ENCODE assay signal across 10 cellular contexts in genomic region chr1:8520483-8520966, GRCh38.
A peak's percentile ranks its signal among the peaks of the same experiment; 100 is the strongest.
DNase-seq lines count a peak whose midpoint lies in the region; ATAC-seq and TF ChIP-seq lines count a peak whose summit lies in the region.
"Had no signal": no experiment of that assay in that cellular context is flagged by ENCODE, and none has a peak within 500 bp of the region (broad histone marks: within the 10 kb centered on the region; RNA-seq: fewer than 3 reads in every experiment).

No MANE protein-coding gene starts in this region.

- peak overlapping the region; percentile 33 for H3K4me3 ChIP-seq in SU-DHL-6 (ENCODE audit: insufficient read depth, low read length, poor library complexity, severe bottlenecking)

- H3K4me1 Mint-ChIP-seq in activated naive CD4-positive, alpha-beta T cell treated with anti-CD3 and anti-CD28 coated beads, Interleukin-2, amount 50 U/mL, for 24 hours, result peaks cover 65% of the 10 kb centered on the region
- H3K4me1 Mint-ChIP-seq in stimulated activated naive B cell treated with anti-CD40 and anti-IgM and Interleukin-4, amounts not matched to agents 10 μg/mL and 1 μg/mL and 100 μg/mL, for 72 hours, result peaks cover 33 to 35% of the 10 kb centered on the region in 2 donors

- H3K36me3 Mint-ChIP-seq in activated naive CD4-positive, alpha-beta T cell treated with anti-CD3 and anti-CD28 coated beads, Interleukin-2, amount 50 U/mL, for 24 hours, result peaks cover 4% of the 10 kb centered on the region
- peaks cover 15 to 40% of the 10 kb centered on the region in 2 donors for H3K36me3 Mint-ChIP-seq in stimulated activated naive B cell treated with anti-CD40 and anti-IgM and Interleukin-4, amounts not matched to agents 10 μg/mL and 1 μg/mL and 100 μg/mL, for 72 hours

- peak overlapping the region; percentile 96 for H3K27ac ChIP-seq in SU-DHL-6 (ENCODE audit: low read depth, low read length)

- H3K9me2 ChIP-seq in SU-DHL-6 (replicated peaks; ENCODE audit: insufficient read depth, low read length), result no peaks in the 10 kb centered on the region

- H3K79me2 ChIP-seq in SU-DHL-6 (ENCODE audit: insufficient read depth, low read length), result peaks cover 92% of the 10 kb centered on the region

- no peaks in the 10 kb centered on the region for H3K36me3 ChIP-seq in SU-DHL-6 (ENCODE audit: low read length)

- H3K4me3 Mint-ChIP-seq in activated naive CD4-positive, alpha-beta T cell treated with anti-CD3 and anti-CD28 coated beads, Interleukin-2, amount 50 U/mL, for 24 hours, result peak overlapping the region; percentile 20
- H3K4me3 Mint-ChIP-seq in stimulated activated naive B cell treated with anti-CD40 and anti-IgM and Interleukin-4, amounts not matched to agents 10 μg/mL and 1 μg/mL and 100 μg/mL, for 72 hours, result no peak overlapping the region

- no peak overlapping the region for H2AFZ ChIP-seq in SU-DHL-6 (ENCODE audit: low read depth, low read length, severe bottlenecking)

- H3K27me3 Mint-ChIP-seq in activated naive CD4-positive, alpha-beta T cell treated with anti-CD3 and anti-CD28 coated beads, Interleukin-2, amount 50 U/mL, for 24 hours, result no peaks in the 10 kb centered on the region
- H3K27me3 Mint-ChIP-seq in stimulated activated naive B cell treated with anti-CD40 and anti-IgM and Interleukin-4, amounts not matched to agents 10 μg/mL and 1 μg/mL and 100 μg/mL, for 72 hours, result no peaks in the 10 kb centered on the region

- peaks cover 95% of the 10 kb centered on the region for H3F3A ChIP-seq in SU-DHL-6 (ENCODE audit: insufficient read depth)

- TF ChIP-seq CTCF in SU-DHL-6 (IDR thresholded peaks at IDR 0.05; ENCODE audit: insufficient read depth, low read length, poor library complexity, severe bottlenecking), result no peak

- H3K27ac Mint-ChIP-seq in activated naive CD4-positive, alpha-beta T cell treated with anti-CD3 and anti-CD28 coated beads, Interleukin-2, amount 50 U/mL, for 24 hours, result peak overlapping the region; percentile 81
- H3K27ac Mint-ChIP-seq in stimulated activated naive B cell treated with anti-CD40 and anti-IgM and Interleukin-4, amounts not matched to agents 10 μg/mL and 1 μg/mL and 100 μg/mL, for 72 hours, result peak overlapping the region; percentile 47

- H3K9me3 Mint-ChIP-seq in activated naive CD4-positive, alpha-beta T cell treated with anti-CD3 and anti-CD28 coated beads, Interleukin-2, amount 50 U/mL, for 24 hours, result no peaks in the 10 kb centered on the region
- peaks cover 0 to 2% of the 10 kb centered on the region in 2 donors for H3K9me3 Mint-ChIP-seq in stimulated activated naive B cell treated with anti-CD40 and anti-IgM and Interleukin-4, amounts not matched to agents 10 μg/mL and 1 μg/mL and 100 μg/mL, for 72 hours

- peak overlapping the region; percentile 57 for H3K9ac ChIP-seq in SU-DHL-6 (ENCODE audit: low read length)

- peak overlapping the region; percentile 97 for H3K4me2 ChIP-seq in SU-DHL-6 (ENCODE audit: low read depth, low read length, poor library complexity, severe bottlenecking)

- no peaks in the 10 kb centered on the region for H3K27me3 ChIP-seq in SU-DHL-6 (ENCODE audit: low read length)

- ATAC-seq in stimulated activated naive B cell treated with anti-CD40 and anti-IgM and Interleukin-4, amounts not matched to agents 10 μg/mL and 1 μg/mL and 100 μg/mL, for 72 hours (replicated peaks), result no peak
- no peak for ATAC-seq in GM21786 (IDR thresholded peaks at IDR 0.05; ENCODE audit: unreplicated experiment)

- no peak for DNase-seq in activated naive CD4-positive, alpha-beta T cell treated with anti-CD3 and anti-CD28 coated beads, Interleukin-2, amount 50 U/mL, for 16 hours
- DNase-seq in islet precursor cell (peak; percentile 92), NCI-H345 (lab: John Stamatoyannopoulos, UW) (no peak), NOMO-1 treated with dmso at 0.1 percent for 144 hours (lab: John Stamatoyannopoulos, UW; ENCODE audit: unreplicated experiment) (no peak)
- no peak for DNase-seq in stimulated activated naive B cell treated with anti-CD40 and anti-IgM and Interleukin-4, amounts not matched to agents 10 μg/mL and 1 μg/mL and 100 μg/mL, for 72 hours
- DNase-seq: NCI-H1048, NCI-H226 had no signal

- no peaks in the 10 kb centered on the region for H4K20me1 ChIP-seq in SU-DHL-6 (ENCODE audit: low read depth, low read length)

- no peaks in the 10 kb centered on the region for H3K9me3 ChIP-seq in SU-DHL-6 (ENCODE audit: insufficient read depth, low read length)
